ENCODE assay signal across 8 cellular contexts in the genomic region with DNA sequence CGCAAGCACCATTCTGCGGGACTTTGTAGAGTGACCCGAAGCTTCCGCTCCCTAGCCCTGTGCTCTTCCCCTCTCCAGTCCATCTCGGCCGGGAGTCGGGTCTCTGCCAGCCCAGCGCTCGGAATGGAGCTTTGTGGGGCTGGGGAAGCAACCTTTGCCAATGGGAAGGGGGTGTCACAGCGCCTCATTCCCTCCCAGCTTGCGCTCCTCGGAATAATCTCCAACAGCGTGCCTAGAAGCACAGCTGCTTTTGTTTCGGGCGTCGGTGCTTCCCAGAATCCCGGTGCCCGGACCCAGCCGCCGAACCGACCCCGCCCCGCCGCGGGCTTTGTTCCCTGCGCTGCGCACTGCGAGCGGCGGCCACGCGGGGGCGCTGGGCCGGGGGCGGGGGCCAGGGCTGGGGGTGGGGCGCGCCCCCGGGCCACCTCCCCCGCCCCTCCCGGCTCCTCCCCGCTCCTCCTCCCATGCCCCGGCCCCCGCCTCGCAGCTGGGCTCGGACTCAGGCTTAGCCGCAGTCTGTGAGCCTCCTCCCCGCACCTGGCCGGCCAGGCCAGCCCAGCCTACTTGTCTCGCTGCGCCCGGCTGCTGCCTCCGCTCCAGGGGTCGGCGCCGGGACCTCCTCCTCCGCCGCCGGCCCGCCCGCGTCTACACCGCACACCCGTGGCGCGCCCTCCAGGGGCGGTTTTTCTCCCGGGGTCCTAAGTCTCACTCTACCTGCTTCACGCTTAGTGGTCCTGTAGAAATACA.
A peak's percentile ranks its signal among the peaks of the same experiment; 100 is the strongest.
DNase-seq lines count a peak whose midpoint lies in the region; ATAC-seq and TF ChIP-seq lines count a peak whose summit lies in the region.

No MANE protein-coding gene starts in this region.

- H2BK20ac ChIP-seq in IMR-90 (ENCODE audit: low read depth, low read length) = no peak overlapping the region

- TF ChIP-seq CTCF in AG04450 (IDR thresholded peaks at IDR 0.05; ENCODE audit: low read depth, low read length) (peak; percentile 23), IMR-90 (conservative IDR thresholded peaks at IDR 0.05; ENCODE audit: low read depth, low read length) (peak; percentile 30), brain (conservative IDR thresholded peaks at IDR 0.05) (peak; percentile 51 to 80)

- H3K36me3 ChIP-seq in IMR-90 (ENCODE audit: control insufficient read depth, insufficient read depth, low read length) = no peaks in the 10 kb centered on the region

- H3K4ac ChIP-seq in IMR-90 (ENCODE audit: low read depth, low read length) = no peak overlapping the region

- no peak for TF ChIP-seq RAD21 in IMR-90 (IDR thresholded peaks at IDR 0.05; ENCODE audit: low read length)

- intact Hi-C loops in IMR-90 (cut with micrococcal nuclease) = no loop called here

- no peak overlapping the region for H2BK120ac ChIP-seq in IMR-90 (ENCODE audit: low read depth, low read length)

- H3K9me3 Mint-ChIP-seq in T-helper 1 cell treated with Interleukin-12 subunit alpha and Interleukin-12 subunit beta and Interleukin-4 antibody, amounts not matched to agents 30 μg/mL and 1 μg/mL, for 36 hours = no peaks in the 10 kb centered on the region
- peaks cover 0 to 12% (median 4%) of the 10 kb centered on the region in 5 experiments for H3K9me3 Mint-ChIP-seq in brain

- H4K20me1 ChIP-seq in IMR-90 (ENCODE audit: insufficient read depth, low read length) = no peaks in the 10 kb centered on the region

- CTCF ChIA-PET in AG04450 (lab: Charles Lee) (interaction anchor here (0.5 to 1.6 kb wide), 12 partner anchors 9 to 809 kb away, joined by 3 to 10 read pairs (median 3); no protein-coding TSS in a partner anchor), IMR-90 (lab: Yijun Ruan, JAX) (interaction anchor here (0.5 to 1.0 kb wide), 3 partner anchors 11 to 946 kb away, joined by 3 read pairs; no protein-coding TSS in a partner anchor)

- no peaks in the 10 kb centered on the region for H3K9me3 ChIP-seq in AG04450 (ENCODE audit: control insufficient read depth, insufficient read depth, low read length)
- no peaks in the 10 kb centered on the region for H3K9me3 ChIP-seq in IMR-90 (ENCODE audit: control insufficient read depth, insufficient read depth, low read length)

- in situ Hi-C loops in IMR-90 (cut with MboI; ENCODE audit: low sequenced_read_pairs) = no loop called here

- peaks cover 39% of the 10 kb centered on the region for H3K27me3 Mint-ChIP-seq in T-helper 1 cell treated with Interleukin-12 subunit alpha and Interleukin-12 subunit beta and Interleukin-4 antibody, amounts not matched to agents 30 μg/mL and 1 μg/mL, for 36 hours (ENCODE audit: low read depth)
- peaks cover 7% of the 10 kb centered on the region for H3K27me3 Mint-ChIP-seq in brain

- H3K27ac Mint-ChIP-seq in T-helper 1 cell treated with Interleukin-12 subunit alpha and Interleukin-12 subunit beta and Interleukin-4 antibody, amounts not matched to agents 30 μg/mL and 1 μg/mL, for 36 hours = no peak overlapping the region
- peak overlapping the region in 4 of 5 experiments; percentile 53 to 86 (median 74) for H3K27ac Mint-ChIP-seq in brain

- no peak overlapping the region for H3K27ac ChIP-seq in AG04450 (ENCODE audit: low read depth, low read length)
- H3K27ac ChIP-seq in IMR-90 (ENCODE audit: insufficient read depth, low read length) = no peak overlapping the region

- no peak overlapping the region for H2AK5ac ChIP-seq in IMR-90 (ENCODE audit: low read depth, low read length)

- peak overlapping the region; percentile 73 for H2AK9ac ChIP-seq in IMR-90 (replicated peaks; ENCODE audit: low read depth, low read length, poor library complexity)

- H4K8ac ChIP-seq in IMR-90 (ENCODE audit: low read depth in 2 of 2, low read length in 2 of 2) = peak overlapping the region in 1 of 2 experiments; percentile 13; a peak in 1 of 4 replicates

- H3K23ac ChIP-seq in IMR-90 (ENCODE audit: low read depth, low read length) = no peak overlapping the region

- no peaks in the 10 kb centered on the region for H3K4me1 ChIP-seq in IMR-90 (ENCODE audit: control insufficient read depth, insufficient read depth, low read length)

- TF ChIP-seq POLR2A in IMR-90 (IDR thresholded peaks at IDR 0.05; ENCODE audit: low read depth, low read length) = no peak

- peaks cover 20% of the 10 kb centered on the region for H3K27me3 ChIP-seq in AG04450 (ENCODE audit: control insufficient read depth, insufficient read depth, low read length)
- H3K27me3 ChIP-seq in IMR-90 (ENCODE audit: control insufficient read depth, insufficient read depth, low read length) = peaks cover 31% of the 10 kb centered on the region

- peak overlapping the region; percentile 94 for H3K4me2 ChIP-seq in IMR-90 (ENCODE audit: low read depth, low read length)

- H3K9me1 ChIP-seq in IMR-90 (ENCODE audit: insufficient read depth, low read length) = 0 out of 2 replicates have a peak, but pooled peaks cover 2% of the 10 kb centered on the region

- peak overlapping the region; percentile 90 for H2AFZ ChIP-seq in IMR-90 (replicated peaks; ENCODE audit: low read length, poor library complexity)

- POLR2A ChIA-PET in AG04450 (lab: Yijun Ruan, JAX) (no interaction called here), IMR-90 (lab: Charles Lee; ENCODE audit: unreplicated experiment) (interaction anchor here (0.6 kb wide), 1 partner anchor 704 kb away, joined by 3 read pairs; no protein-coding TSS in a partner anchor)

- H2BK5ac ChIP-seq in IMR-90 (ENCODE audit: low read depth, low read length, poor library complexity, severe bottlenecking) = no peak overlapping the region

- no peaks in the 10 kb centered on the region for H3K36me3 Mint-ChIP-seq in T-helper 1 cell treated with Interleukin-12 subunit alpha and Interleukin-12 subunit beta and Interleukin-4 antibody, amounts not matched to agents 30 μg/mL and 1 μg/mL, for 36 hours (ENCODE audit: low read depth)
- H3K36me3 Mint-ChIP-seq in brain = no peaks in the 10 kb centered on the region

- H2BK15ac ChIP-seq in IMR-90 (ENCODE audit: low read depth, low read length) = no peak overlapping the region

- no peak overlapping the region for H3K56ac ChIP-seq in IMR-90 (ENCODE audit: extremely low read depth, insufficient read depth, low read length)

- peak overlapping the region; percentile 66 for H3K4me3 Mint-ChIP-seq in T-helper 1 cell treated with Interleukin-12 subunit alpha and Interleukin-12 subunit beta and Interleukin-4 antibody, amounts not matched to agents 30 μg/mL and 1 μg/mL, for 36 hours
- peak overlapping the region; percentile 80 to 83 (median 81) for H3K4me3 Mint-ChIP-seq in brain

- H3K14ac ChIP-seq in IMR-90 (replicated peaks; ENCODE audit: low read depth, low read length) = 0 out of 2 replicates have a peak overlapping the region, but pooled peaks have one; percentile 37

- no TSS peak for BruUV-seq in IMR-90 (replicated peaks; lab: Mats Ljungman, UMichigan)

- H3K79me1 ChIP-seq in IMR-90 (ENCODE audit: low read depth in 1 of 2, low read length in 2 of 2) = no peaks in the 10 kb centered on the region

- H3K9ac ChIP-seq in IMR-90 (ENCODE audit: low read depth, low read length) = peak overlapping the region; percentile 22; the same call in 1 of the 2 replicates

- 3% methylated on average over 8 of the region's 68 CpGs; no CpG with 5 or more reads in 1 of the 2 experiments for WGBS in IMR-90 (ENCODE audit: extremely low coverage in 2 of 2, insufficient read length in 1 of 2), 2 experiments

- no peak for DNase-seq in AG04450 (ENCODE audit: low read depth, low spot score)
- no peak for DNase-seq in IMR-90
- peak; percentile 96 for DNase-seq in islet precursor cell
- peak in 3 of 4 experiments; percentile 9 to 30 (median 21) for DNase-seq in stimulated activated CD4-positive, alpha-beta T cell treated with anti-CD3 and anti-CD28 coated beads, Interleukin-1b, Interleukin-23, amount 100 ng/mL, for 24 hours (ENCODE audit: low read depth in 4 of 4, low spot score in 1 of 4)

- peak overlapping the region; percentile 8; the same call in 1 of the 2 replicates for H4K5ac ChIP-seq in IMR-90 (ENCODE audit: low read depth, low read length)

- peaks cover 5% of the 10 kb centered on the region for H3K4me1 Mint-ChIP-seq in T-helper 1 cell treated with Interleukin-12 subunit alpha and Interleukin-12 subunit beta and Interleukin-4 antibody, amounts not matched to agents 30 μg/mL and 1 μg/mL, for 36 hours (ENCODE audit: low read depth)
- peaks cover 21% of the 10 kb centered on the region for H3K4me1 Mint-ChIP-seq in brain

- dilution Hi-C loops in IMR-90 (cut with HindIII; ENCODE audit: low sequenced_read_pairs, unreplicated experiment) = no loop called here

- ATAC-seq in GM18511 (IDR thresholded peaks at IDR 0.05; ENCODE audit: unreplicated experiment) = peak; percentile 68
- ATAC-seq in IMR-90 (ENCODE audit: low read depth) = peak; percentile 93
- ATAC-seq in GM21717 (IDR thresholded peaks at IDR 0.05; ENCODE audit: unreplicated experiment) = no peak

- H3K4me3 ChIP-seq in AG04450 (ENCODE audit: low read depth, low read length) (peak overlapping the region; percentile 60), IMR-90 (ENCODE audit: insufficient read depth, low read depth, low read length) (peak overlapping the region; percentile 54)

- H3K18ac ChIP-seq in IMR-90 (ENCODE audit: low read depth, low read length) = no peak overlapping the region

- H4K91ac ChIP-seq in IMR-90 (ENCODE audit: insufficient read depth, low read depth, low read length) = no peak overlapping the region

TF ChIP-seq in IMR-90, 13 proteins besides CTCF, POLR2A, EP300 and RAD21:
- TF ChIP-seq BHLHE40 (IDR thresholded peaks at IDR 0.05; ENCODE audit: low read depth, low read length) (no peak), NFE2L2 (IDR thresholded peaks at IDR 0.05; ENCODE audit: low read depth, low read length) (no peak), CHD1 (IDR thresholded peaks at IDR 0.05; ENCODE audit: low read depth, low read length) (no peak)
TF ChIP-seq in IMR-90: peak in this region for 0.

Comparison
In these comparisons a context has a peak if more than half of its experiments do, and no peak if none do; other contexts are left out.
1. DNase-seq: peak in islet precursor cell (single experiment) and stimulated activated CD4-positive, alpha-beta T cell treated with anti-CD3 and anti-CD28 coated beads, Interleukin-1b, Interleukin-23, amount 100 ng/mL, for 24 hours (3 of 4); none in AG04450 (single experiment) and IMR-90 (single experiment).
2. Peak in every context shown above with its lines, with median percentiles within 50 percentile points of each other: CTCF ChIP-seq.